11 cellular contexts compared by ENCODE assay signal in the genomic region with DNA sequence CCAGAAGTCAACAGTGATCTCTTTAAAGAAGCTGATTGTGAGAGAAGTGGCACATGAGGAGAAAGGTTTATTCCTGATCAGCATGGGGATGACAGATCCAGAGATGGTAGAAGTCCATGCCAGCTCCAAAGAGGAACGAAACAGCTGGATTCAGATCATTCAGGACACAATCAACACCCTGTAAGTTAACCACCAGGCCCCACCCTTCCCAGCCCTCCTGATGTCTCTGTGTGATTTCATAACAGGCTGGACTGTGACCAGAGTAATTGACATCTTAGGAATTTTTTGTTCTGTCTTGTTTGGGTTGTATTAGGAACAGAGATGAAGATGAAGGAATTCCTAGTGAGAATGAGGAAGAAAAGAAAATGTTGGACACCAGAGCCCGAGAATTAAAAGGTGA.
DNase-seq lines count a peak whose midpoint lies in the region; ATAC-seq and TF ChIP-seq lines count a peak whose summit lies in the region.
"Had no signal": no experiment of that assay in that cellular context is flagged by ENCODE, and none has a peak within 500 bp of the region (broad histone marks: within the 10 kb centered on the region; RNA-seq: fewer than 3 reads in every experiment).

No MANE protein-coding gene starts in this region.

- H3K4me3 ChIP-seq in IMR-90 (ENCODE audit: insufficient read depth, low read depth, low read length) = no peak overlapping the region
- H3K4me3 ChIP-seq in colonic mucosa = no peak overlapping the region
- H3K4me3 ChIP-seq in stomach = no peak overlapping the region
- H3K4me3 ChIP-seq in neural progenitor cell = no peak overlapping the region
- no peak overlapping the region for H3K4me3 ChIP-seq in SK-N-SH (ENCODE audit: low read depth in 2 of 2, low read length in 1 of 2)
- H3K4me3 ChIP-seq: GM23338 had no signal

- no peak overlapping the region for H3K56ac ChIP-seq in IMR-90 (ENCODE audit: extremely low read depth, insufficient read depth, low read length)

- H3K9ac ChIP-seq in IMR-90 (ENCODE audit: low read depth, low read length) (no peak overlapping the region), colonic mucosa (ENCODE audit: low read depth in 2 of 2, low read length in 2 of 2) (no peak overlapping the region), neural progenitor cell (no peak overlapping the region), SK-N-SH (no peak overlapping the region)

- no peak overlapping the region for H3K14ac ChIP-seq in IMR-90 (replicated peaks; ENCODE audit: low read depth, low read length)

- H3K4me1 ChIP-seq in IMR-90 (ENCODE audit: control insufficient read depth, insufficient read depth, low read length) (peaks cover 6% of the 10 kb centered on the region), colonic mucosa (no peaks in the 10 kb centered on the region), stomach (peaks cover 12 to 59% (median 35%) of the 10 kb centered on the region in 4 donors), neural progenitor cell (no peaks in the 10 kb centered on the region), SK-N-SH (ENCODE audit: control insufficient read depth in 1 of 2, insufficient read depth in 2 of 2, low read depth in 1 of 2, low read length in 1 of 2) (peaks cover 0 to 2% of the 10 kb centered on the region in 2 experiments; a peak in 1 of 4 replicates)

- peak; percentile 46 for ATAC-seq in IMR-90 (ENCODE audit: low read depth)
- no peak for ATAC-seq in memory B cell (ENCODE audit: low read depth)
- no peak for ATAC-seq in GM19351 (IDR thresholded peaks at IDR 0.05; ENCODE audit: unreplicated experiment)
- ATAC-seq: GM23338 had no signal

- H2BK15ac ChIP-seq in IMR-90 (ENCODE audit: low read depth, low read length) = no peak overlapping the region

- no peak overlapping the region for H2AK5ac ChIP-seq in IMR-90 (ENCODE audit: low read depth, low read length)

- H4K91ac ChIP-seq in IMR-90 (ENCODE audit: insufficient read depth, low read depth, low read length) = no peak overlapping the region

- H3K9me3 Mint-ChIP-seq in memory B cell (no peaks in the 10 kb centered on the region), neural progenitor cell (peaks cover 4% of the 10 kb centered on the region)

- H3K79me1 ChIP-seq in IMR-90 (ENCODE audit: low read depth in 1 of 2, low read length in 2 of 2) = no peaks in the 10 kb centered on the region; a peak in 2 of 4 replicates

- H3K27ac ChIP-seq in IMR-90 (ENCODE audit: insufficient read depth, low read length) (no peak overlapping the region), colonic mucosa (peak overlapping the region; percentile 38), stomach (peak overlapping the region in 4 of 5 donors; percentile 68 to 78 (median 72)), neural progenitor cell (no peak overlapping the region), SK-N-SH (ENCODE audit: low read depth in 2 of 2, low read length in 1 of 2) (no peak overlapping the region)

- H3K18ac ChIP-seq in IMR-90 (ENCODE audit: low read depth, low read length) = no peak overlapping the region

- H3K79me2 ChIP-seq in neural progenitor cell (ENCODE audit: low read depth) (no peaks in the 10 kb centered on the region), SK-N-SH (ENCODE audit: insufficient read depth) (no peaks in the 10 kb centered on the region)

- no peak overlapping the region for H3K23ac ChIP-seq in IMR-90 (ENCODE audit: low read depth, low read length)

- TF ChIP-seq RAD21 in IMR-90 (IDR thresholded peaks at IDR 0.05; ENCODE audit: low read length) = no peak
- no peak for TF ChIP-seq RAD21 in SK-N-SH (IDR thresholded peaks at IDR 0.05; ENCODE audit: low read length)

- H3K9me1 ChIP-seq in IMR-90 (ENCODE audit: insufficient read depth, low read length) = no peaks in the 10 kb centered on the region

- H2BK120ac ChIP-seq in IMR-90 (ENCODE audit: low read depth, low read length) = no peak overlapping the region

- no peak overlapping the region for H2BK20ac ChIP-seq in IMR-90 (ENCODE audit: low read depth, low read length)

- no peaks in the 10 kb centered on the region for H3K9me2 ChIP-seq in SK-N-SH

- H3K36me3 ChIP-seq in IMR-90 (ENCODE audit: control insufficient read depth, insufficient read depth, low read length) = peaks cover 28% of the 10 kb centered on the region
- peaks cover 13% of the 10 kb centered on the region for H3K36me3 ChIP-seq in colonic mucosa
- H3K36me3 ChIP-seq in stomach = peaks cover 65 to 100% (median 97%) of the 10 kb centered on the region in 4 donors
- peaks cover 15% of the 10 kb centered on the region for H3K36me3 ChIP-seq in neural progenitor cell
- H3K36me3 ChIP-seq in SK-N-SH (replicated peaks in 1 of 2; ENCODE audit: control insufficient read depth in 1 of 2, insufficient read depth in 2 of 2, low read length in 1 of 2) = peaks cover 35 to 73% of the 10 kb centered on the region in 2 experiments

- no TSS peak for BruUV-seq in IMR-90 (replicated peaks; lab: Mats Ljungman, UMichigan)

- H2AFZ ChIP-seq in IMR-90 (replicated peaks; ENCODE audit: low read length, poor library complexity) (no peak overlapping the region), neural progenitor cell (replicated peaks) (no peak overlapping the region), SK-N-SH (ENCODE audit: low read depth) (no peak overlapping the region)
- H2AFZ ChIP-seq: GM23338 had no signal

- H3K4me2 ChIP-seq in IMR-90 (ENCODE audit: low read depth, low read length) = no peak overlapping the region
- H3K4me2 ChIP-seq in neural progenitor cell = no peak overlapping the region
- no peak overlapping the region for H3K4me2 ChIP-seq in SK-N-SH
- H3K4me2 ChIP-seq: GM23338 had no signal

- H3K4ac ChIP-seq in IMR-90 (ENCODE audit: low read depth, low read length) = 0 out of 2 replicates have a peak overlapping the region, but pooled peaks have one; percentile 8

- H3K27me3 ChIP-seq in IMR-90 (ENCODE audit: control insufficient read depth, insufficient read depth, low read length) = no peaks in the 10 kb centered on the region
- no peaks in the 10 kb centered on the region for H3K27me3 ChIP-seq in colonic mucosa
- H3K27me3 ChIP-seq in stomach = no peaks in the 10 kb centered on the region
- no peaks in the 10 kb centered on the region for H3K27me3 ChIP-seq in neural progenitor cell
- H3K27me3 ChIP-seq in SK-N-SH (ENCODE audit: insufficient read depth) = no peaks in the 10 kb centered on the region

- peaks cover 42% of the 10 kb centered on the region for H3K36me3 Mint-ChIP-seq in memory B cell
- peaks cover 16% of the 10 kb centered on the region for H3K36me3 Mint-ChIP-seq in neural progenitor cell

- no peaks in the 10 kb centered on the region for H4K20me1 ChIP-seq in IMR-90 (ENCODE audit: insufficient read depth, low read length)
- no peaks in the 10 kb centered on the region for H4K20me1 ChIP-seq in neural progenitor cell (ENCODE audit: low read depth)
- H4K20me1 ChIP-seq in SK-N-SH (ENCODE audit: insufficient read depth) = no peaks in the 10 kb centered on the region

- H3K9me3 ChIP-seq in IMR-90 (ENCODE audit: control insufficient read depth, insufficient read depth, low read length) = no peaks in the 10 kb centered on the region
- H3K9me3 ChIP-seq in colonic mucosa = no peaks in the 10 kb centered on the region
- H3K9me3 ChIP-seq in stomach = no peaks in the 10 kb centered on the region
- H3K9me3 ChIP-seq in neural progenitor cell (ENCODE audit: low read depth) = no peaks in the 10 kb centered on the region
- H3K9me3 ChIP-seq in SK-N-SH = no peaks in the 10 kb centered on the region

- TF ChIP-seq EP300 in stomach (IDR thresholded peaks at IDR 0.05) = no peak
- TF ChIP-seq EP300 in SK-N-SH (IDR thresholded peaks at IDR 0.05; ENCODE audit: borderline replicate concordance in 1 of 2, low read depth in 1 of 2, low read length in 1 of 2) = no peak

- TF ChIP-seq CTCF in IMR-90 (conservative IDR thresholded peaks at IDR 0.05; ENCODE audit: low read depth, low read length) = no peak
- no peak for TF ChIP-seq CTCF in colonic mucosa (IDR thresholded peaks at IDR 0.05)
- TF ChIP-seq CTCF in stomach (IDR thresholded peaks at IDR 0.05) = no peak
- TF ChIP-seq CTCF in neural progenitor cell (IDR thresholded peaks at IDR 0.05) = no peak
- TF ChIP-seq CTCF in SK-N-SH (IDR thresholded peaks at IDR 0.05) = no peak

- in situ Hi-C loops in IMR-90 (cut with MboI; ENCODE audit: low sequenced_read_pairs) = no loop called here

- CTCF ChIA-PET in IMR-90 (lab: Yijun Ruan, JAX) = interaction anchor here (1.1 kb wide), 1 partner anchor 93 kb away, joined by 4 read pairs; no protein-coding TSS in a partner anchor
- CTCF ChIA-PET in SK-N-SH (lab: Yijun Ruan, JAX) = interaction anchor here (1.4 to 12.1 kb wide), 3 partner anchors 11 to 431 kb away, joined by 3 to 201 read pairs (median 3); no protein-coding TSS in a partner anchor

- H3K4me1 Mint-ChIP-seq in memory B cell (peaks cover 10% of the 10 kb centered on the region), neural progenitor cell (peaks cover 3% of the 10 kb centered on the region)
- H3K4me1 Mint-ChIP-seq: GM23338 had no signal

- DNase-seq in IMR-90 (no peak), colonic mucosa (peak; percentile 49), memory B cell (ENCODE audit: low spot score in 2 of 2) (no peak), stomach (no peak), retina (no peak), neural progenitor cell (ENCODE audit: low spot score) (no peak), SK-N-SH (no peak)
- DNase-seq: hypothalamus, NCI-H524 had no signal

- no peak overlapping the region for H4K5ac ChIP-seq in IMR-90 (ENCODE audit: low read depth, low read length)

- H3F3A ChIP-seq in neural progenitor cell (ENCODE audit: low read depth) (peaks cover 6% of the 10 kb centered on the region), SK-N-SH (replicated peaks; ENCODE audit: insufficient read depth) (peaks cover 16% of the 10 kb centered on the region)

- intact Hi-C loops in IMR-90 (cut with micrococcal nuclease) = loop anchor here (2.0 kb wide), 2 partner anchors 240 to 430 kb away; no protein-coding TSS in a partner anchor
- intact Hi-C loops in colonic mucosa (cut with DNase I) = loop anchor here (10.0 kb wide), 1 partner anchor 232 kb away; no protein-coding TSS in a partner anchor
- intact Hi-C loops in stomach (cut with DNase I; ENCODE audit: low total_unique reads) = no loop called here

- no peak overlapping the region for H4K8ac ChIP-seq in IMR-90 (ENCODE audit: low read depth in 2 of 2, low read length in 2 of 2)

- no peak overlapping the region for H2AK9ac ChIP-seq in IMR-90 (replicated peaks; ENCODE audit: low read depth, low read length, poor library complexity)

- peak overlapping the region; percentile 58 for H3K27ac Mint-ChIP-seq in memory B cell
- no peak overlapping the region for H3K27ac Mint-ChIP-seq in neural progenitor cell
- H3K27ac Mint-ChIP-seq: GM23338 had no signal

- H3K27me3 Mint-ChIP-seq in memory B cell = no peaks in the 10 kb centered on the region
- no peaks in the 10 kb centered on the region for H3K27me3 Mint-ChIP-seq in neural progenitor cell (ENCODE audit: insufficient read depth, low read depth)

- WGBS in IMR-90 (ENCODE audit: extremely low coverage in 2 of 2, insufficient read length in 1 of 2), 2 experiments = 100% methylated on average over 1 of the region's 2 CpGs; no CpG with 5 or more reads in 1 of the 2 experiments
- 63 to 74% (median 70%) methylated on average over 2 of the region's 2 CpGs for WGBS in stomach, 5 donors
- WGBS in SK-N-SH (ENCODE audit: low lambda C conversion rate) = 87% methylated on average over 2 of the region's 2 CpGs

- dilution Hi-C loops in IMR-90 (cut with HindIII; ENCODE audit: low sequenced_read_pairs, unreplicated experiment) = no loop called here

- H2BK5ac ChIP-seq in IMR-90 (ENCODE audit: low read depth, low read length, poor library complexity, severe bottlenecking) = no peak overlapping the region

- POLR2A ChIA-PET in IMR-90 (lab: Charles Lee; ENCODE audit: unreplicated experiment) = no interaction called here
- POLR2A ChIA-PET in SK-N-SH (lab: Yijun Ruan, JAX) = no interaction called here

- TF ChIP-seq POLR2A in IMR-90 (IDR thresholded peaks at IDR 0.05; ENCODE audit: low read depth, low read length) (no peak), stomach (IDR thresholded peaks at IDR 0.05) (no peak)

- H3K4me3 Mint-ChIP-seq in memory B cell (no peak overlapping the region), neural progenitor cell (no peak overlapping the region)
- H3K4me3 Mint-ChIP-seq: GM23338 had no signal

Comparison
In these comparisons a context has a peak if more than half of its experiments do, and no peak if none do; other contexts are left out.
1. H3K27ac ChIP-seq: peak in colonic mucosa (single experiment) and stomach (4 of 5); none in IMR-90 (single experiment), neural progenitor cell (single experiment) and SK-N-SH (0 of 2).